Comparison of ENCODE assay signal across 8 cellular contexts in genomic region chr10:97016728-97017473, GRCh38.
DNase-seq lines count a peak whose midpoint lies in the region; ATAC-seq and TF ChIP-seq lines count a peak whose summit lies in the region.

No MANE protein-coding gene starts in this region.

- H3K27ac Mint-ChIP-seq in activated CD8-positive, alpha-beta T cell treated with anti-CD3 and anti-CD28 coated beads, Interleukin-2, amount 10 ng/mL, durations not matched to agents 7 days and 5 days = peak overlapping the region; percentile 92
- H3K27ac Mint-ChIP-seq in nephron progenitor cell = no peak overlapping the region

- POLR2A ChIA-PET in activated CD8-positive, alpha-beta T cell treated with anti-CD3 and anti-CD28 coated beads, Interleukin-2, amount 10 ng/mL, durations not matched to agents 7 days and 5 days (lab: Charles Lee) = interaction anchor here (0.7 kb wide), 1 partner anchor 21 kb away, joined by 3 read pairs; no protein-coding TSS in a partner anchor

- DNase-seq in stimulated activated CD4-positive, alpha-beta T cell treated with anti-CD3 and anti-CD28 coated beads, Interleukin-15, amount 100 ng/mL, for 48 hours (ENCODE audit: low read depth in 2 of 2) = peak; percentile 8 to 32
- no peak for DNase-seq in stimulated activated CD4-positive, alpha-beta T cell treated with anti-CD3 and anti-CD28 coated beads, Interleukin-4, amount 100 ng/mL, for 4 hours
- peak; percentile 63 for DNase-seq in activated CD8-positive, alpha-beta T cell treated with anti-CD3 and anti-CD28 coated beads, Interleukin-2, amount 10 ng/mL, durations not matched to agents 7 days and 5 days
- DNase-seq in HuH-7.5 (ENCODE audit: low spot score) = no peak
- no peak for DNase-seq in NCI-H446 treated with DMSO at 0.1 percent for 48 hours (lab: John Stamatoyannopoulos, UW)
- no peak for DNase-seq in RKO (ENCODE audit: low spot score)
- no peak for DNase-seq in nephron progenitor cell

- no peaks in the 10 kb centered on the region for H3K9me3 Mint-ChIP-seq in activated CD8-positive, alpha-beta T cell treated with anti-CD3 and anti-CD28 coated beads, Interleukin-2, amount 10 ng/mL, durations not matched to agents 7 days and 5 days (ENCODE audit: insufficient read depth)
- no peaks in the 10 kb centered on the region for H3K9me3 Mint-ChIP-seq in nephron progenitor cell

- no peak for TF ChIP-seq CTCF in nephron progenitor cell (IDR thresholded peaks at IDR 0.05)

- CTCF ChIA-PET in activated CD8-positive, alpha-beta T cell treated with anti-CD3 and anti-CD28 coated beads, Interleukin-2, amount 10 ng/mL, durations not matched to agents 7 days and 5 days (lab: Charles Lee) = interaction anchor here (1.1 to 2.5 kb wide), 3 partner anchors 8 to 105 kb away, joined by 3 to 23 read pairs (median 4); no protein-coding TSS in a partner anchor

- ATAC-seq in HG02973 (IDR thresholded peaks at IDR 0.05; ENCODE audit: unreplicated experiment) = peak; percentile 54
- peak; percentile 82 for ATAC-seq in activated CD8-positive, alpha-beta T cell treated with anti-CD3 and anti-CD28 coated beads, Interleukin-2, amount 10 ng/mL, durations not matched to agents 7 days and 5 days

- H3K4me1 Mint-ChIP-seq in activated CD8-positive, alpha-beta T cell treated with anti-CD3 and anti-CD28 coated beads, Interleukin-2, amount 10 ng/mL, durations not matched to agents 7 days and 5 days (ENCODE audit: low read depth) = peaks cover 31% of the 10 kb centered on the region
- H3K4me1 Mint-ChIP-seq in nephron progenitor cell = peaks cover 20% of the 10 kb centered on the region

- no peaks in the 10 kb centered on the region for H3K36me3 Mint-ChIP-seq in activated CD8-positive, alpha-beta T cell treated with anti-CD3 and anti-CD28 coated beads, Interleukin-2, amount 10 ng/mL, durations not matched to agents 7 days and 5 days (ENCODE audit: low read depth)
- H3K36me3 Mint-ChIP-seq in nephron progenitor cell (ENCODE audit: low read depth) = no peaks in the 10 kb centered on the region

- no peaks in the 10 kb centered on the region for H3K27me3 Mint-ChIP-seq in activated CD8-positive, alpha-beta T cell treated with anti-CD3 and anti-CD28 coated beads, Interleukin-2, amount 10 ng/mL, durations not matched to agents 7 days and 5 days (ENCODE audit: low read depth)
- peaks cover 4% of the 10 kb centered on the region for H3K27me3 Mint-ChIP-seq in nephron progenitor cell (ENCODE audit: low read depth, poor library complexity)

- peak overlapping the region; percentile 69 for H3K4me3 Mint-ChIP-seq in activated CD8-positive, alpha-beta T cell treated with anti-CD3 and anti-CD28 coated beads, Interleukin-2, amount 10 ng/mL, durations not matched to agents 7 days and 5 days
- no peak overlapping the region for H3K4me3 Mint-ChIP-seq in nephron progenitor cell

Comparison
In these comparisons a context has a peak if more than half of its experiments do, and no peak if none do; other contexts are left out.
1. DNase-seq: peak in stimulated activated CD4-positive, alpha-beta T cell treated with anti-CD3 and anti-CD28 coated beads, Interleukin-15, amount 100 ng/mL, for 48 hours (2 of 2) and activated CD8-positive, alpha-beta T cell treated with anti-CD3 and anti-CD28 coated beads, Interleukin-2, amount 10 ng/mL, durations not matched to agents 7 days and 5 days (single experiment); none in stimulated activated CD4-positive, alpha-beta T cell treated with anti-CD3 and anti-CD28 coated beads, Interleukin-4, amount 100 ng/mL, for 4 hours (0 of 2), HuH-7.5 (single experiment), NCI-H446 treated with DMSO at 0.1 percent for 48 hours (single experiment), RKO (single experiment) and nephron progenitor cell (single experiment).